1 cellular context compared by ENCODE assay signal in genomic region chr9:122084276-122084675, GRCh38.
TF ChIP-seq lines count a peak whose summit lies in the region.

No MANE protein-coding gene starts in this region.

TF ChIP-seq in SK-N-SH treated with all-trans-retinoic acid at 6 μM for 48 hours, 23 proteins besides CTCF, POLR2A, EP300 and RAD21 (continued from another document):
- TF ChIP-seq, protein P1, sequence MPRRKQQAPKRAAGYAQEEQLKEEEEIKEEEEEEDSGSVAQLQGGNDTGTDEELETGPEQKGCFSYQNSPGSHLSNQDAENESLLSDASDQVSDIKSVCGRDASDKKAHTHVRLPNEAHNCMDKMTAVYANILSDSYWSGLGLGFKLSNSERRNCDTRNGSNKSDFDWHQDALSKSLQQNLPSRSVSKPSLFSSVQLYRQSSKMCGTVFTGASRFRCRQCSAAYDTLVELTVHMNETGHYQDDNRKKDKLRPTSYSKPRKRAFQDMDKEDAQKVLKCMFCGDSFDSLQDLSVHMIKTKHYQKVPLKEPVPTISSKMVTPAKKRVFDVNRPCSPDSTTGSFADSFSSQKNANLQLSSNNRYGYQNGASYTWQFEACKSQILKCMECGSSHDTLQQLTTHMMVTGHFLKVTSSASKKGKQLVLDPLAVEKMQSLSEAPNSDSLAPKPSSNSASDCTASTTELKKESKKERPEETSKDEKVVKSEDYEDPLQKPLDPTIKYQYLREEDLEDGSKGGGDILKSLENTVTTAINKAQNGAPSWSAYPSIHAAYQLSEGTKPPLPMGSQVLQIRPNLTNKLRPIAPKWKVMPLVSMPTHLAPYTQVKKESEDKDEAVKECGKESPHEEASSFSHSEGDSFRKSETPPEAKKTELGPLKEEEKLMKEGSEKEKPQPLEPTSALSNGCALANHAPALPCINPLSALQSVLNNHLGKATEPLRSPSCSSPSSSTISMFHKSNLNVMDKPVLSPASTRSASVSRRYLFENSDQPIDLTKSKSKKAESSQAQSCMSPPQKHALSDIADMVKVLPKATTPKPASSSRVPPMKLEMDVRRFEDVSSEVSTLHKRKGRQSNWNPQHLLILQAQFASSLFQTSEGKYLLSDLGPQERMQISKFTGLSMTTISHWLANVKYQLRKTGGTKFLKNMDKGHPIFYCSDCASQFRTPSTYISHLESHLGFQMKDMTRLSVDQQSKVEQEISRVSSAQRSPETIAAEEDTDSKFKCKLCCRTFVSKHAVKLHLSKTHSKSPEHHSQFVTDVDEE (CRISPR knock-in tag; IDR thresholded peaks at IDR 0.05) = no peak
- TF ChIP-seq GLIS3 (CRISPR knock-in tag; IDR thresholded peaks at IDR 0.05) = no peak
TF ChIP-seq in SK-N-SH treated with all-trans-retinoic acid at 6 μM for 48 hours: peak in this region for 0.
